ENCODE assay signal across 1 cellular context in genomic region chr2:84290537-84290936, GRCh38.
TF ChIP-seq lines count a peak whose summit lies in the region.

No MANE protein-coding gene starts in this region.

TF ChIP-seq in WTC11, 78 proteins besides CTCF, POLR2A, EP300 and RAD21 (continued from another document):
- TF ChIP-seq AFF4 (CRISPR knock-in tag; IDR thresholded peaks at IDR 0.05; ENCODE audit: borderline replicate concordance) (no peak), CREM (CRISPR knock-in tag; IDR thresholded peaks at IDR 0.05) (no peak), TEAD4 (CRISPR knock-in tag; IDR thresholded peaks at IDR 0.05) (no peak), ZNF396 (CRISPR knock-in tag; IDR thresholded peaks at IDR 0.05; ENCODE audit: borderline replicate concordance) (no peak), NR1H2 (CRISPR knock-in tag; IDR thresholded peaks at IDR 0.05) (no peak), MXD4 (CRISPR knock-in tag; IDR thresholded peaks at IDR 0.05; ENCODE audit: borderline replicate concordance) (no peak), ZNF219 (CRISPR knock-in tag; IDR thresholded peaks at IDR 0.05; ENCODE audit: borderline replicate concordance) (no peak), FOXK1 (CRISPR knock-in tag; IDR thresholded peaks at IDR 0.05) (no peak)
